Comparison of ENCODE assay signal across 7 cellular contexts in the genomic region with DNA sequence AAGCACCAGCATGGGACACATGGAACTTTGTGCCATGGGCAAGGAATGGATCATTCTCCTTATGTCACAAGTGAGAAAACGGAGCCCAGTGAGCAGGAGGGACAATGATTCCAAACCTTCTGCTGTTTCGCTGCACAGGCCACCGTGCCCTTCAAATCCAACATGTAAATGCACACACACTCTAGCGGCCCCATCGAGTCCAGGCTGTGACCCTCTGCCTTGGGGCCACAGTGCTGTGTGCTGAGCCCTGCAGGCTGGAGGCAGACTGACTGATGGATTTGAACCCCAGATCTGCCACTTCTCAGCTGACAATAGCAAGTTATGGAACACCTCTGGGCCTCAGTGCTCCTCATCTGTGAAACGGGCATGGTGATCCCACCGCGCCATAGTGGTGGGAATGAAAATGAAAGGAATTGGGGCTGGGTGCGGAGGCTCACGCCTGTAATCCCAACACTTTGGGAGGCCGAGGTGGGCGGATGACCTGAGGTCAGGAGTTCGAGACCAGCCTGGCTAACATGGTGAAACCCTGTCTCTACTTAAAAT.
"Had no signal": no experiment of that assay in that cellular context is flagged by ENCODE, and none has a peak within 500 bp of the region (broad histone marks: within the 10 kb centered on the region; RNA-seq: fewer than 3 reads in every experiment).

No MANE protein-coding gene starts in this region.

- DNase-seq: H9, HCEC 1CT, KG1 had no signal

- H3K4me2 ChIP-seq: GM23338 had no signal

- H3K4me3 ChIP-seq: GM23338 had no signal

- FAIRE-seq: H1, H54, HTR-8/SVneo had no signal

- ATAC-seq: GM23338 had no signal

- H2AFZ ChIP-seq: GM23338 had no signal
